In the genomic region with DNA sequence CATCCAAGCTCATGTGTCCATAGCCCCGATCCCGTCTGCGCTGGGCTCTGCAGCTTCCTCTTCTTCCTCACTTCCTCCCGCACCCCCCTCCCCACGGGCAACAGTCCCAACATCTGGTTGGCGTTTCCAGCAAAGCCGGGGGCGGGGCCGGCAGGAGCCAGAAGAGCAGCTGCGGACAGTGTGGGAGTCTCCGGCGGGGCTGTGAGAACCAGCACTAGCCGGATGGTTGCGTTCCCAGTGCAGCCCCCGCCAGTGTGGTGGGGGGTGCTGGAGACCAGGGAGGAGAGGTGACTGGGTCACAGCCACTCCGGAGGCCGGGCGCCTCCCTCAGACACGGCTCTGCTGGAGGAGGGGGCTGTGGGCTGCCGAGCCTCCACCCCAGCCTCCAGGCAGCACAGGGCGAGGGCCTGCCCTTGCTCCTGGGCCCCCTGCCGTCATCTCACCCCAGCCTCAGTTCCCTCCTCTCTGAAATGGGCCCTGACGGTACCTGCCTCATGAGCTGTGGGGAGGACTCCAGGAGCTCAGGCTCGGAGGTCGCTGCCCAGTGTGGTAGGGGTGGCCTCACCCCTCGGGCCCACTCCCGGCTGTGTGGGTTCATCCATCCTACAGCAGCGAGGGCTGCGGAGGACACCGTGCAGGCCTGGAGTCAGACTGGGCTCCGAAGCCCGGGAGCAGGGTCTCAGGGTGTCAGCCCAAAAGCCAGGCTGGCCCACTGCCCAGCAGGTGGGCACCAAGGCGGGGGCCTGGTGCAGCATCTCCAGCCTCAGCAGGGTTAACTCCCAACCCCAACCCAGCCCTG, we compare ENCODE assay signal across 9 cellular contexts. TPM values are rescaled to one million over a fixed set of nuclear protein-coding genes. Genes with fewer than 3 reads are reported as not detected.
DNase-seq lines count a peak whose midpoint lies in the region; ATAC-seq and TF ChIP-seq lines count a peak whose summit lies in the region.
"Had no signal": no experiment of that assay in that cellular context is flagged by ENCODE, and none has a peak within 500 bp of the region (broad histone marks: within the 10 kb centered on the region; RNA-seq: fewer than 3 reads in every experiment).

No MANE protein-coding gene starts in this region.

- no peak overlapping the region for H2AFZ ChIP-seq in trophoblast cell (ENCODE audit: insufficient read depth, low read length, poor library complexity)

- H3K4me1 ChIP-seq in heart left ventricle (peaks cover 5 to 80% (median 61%) of the 10 kb centered on the region in 12 donors), trophoblast cell (ENCODE audit: control insufficient read depth in 1 of 2, insufficient read depth in 2 of 2, low read length in 2 of 2) (peaks cover 12% of the 10 kb centered on the region in 2 experiments)

- peak overlapping the region; percentile 7 to 85 (median 69) for H3K27ac ChIP-seq in heart left ventricle
- H3K27ac ChIP-seq in trophoblast cell (ENCODE audit: low read depth, low read length): no peak overlapping the region

- H2AK5ac ChIP-seq in trophoblast cell (ENCODE audit: low read length): peak overlapping the region; percentile 70

- no peak overlapping the region for H2BK120ac ChIP-seq in trophoblast cell (ENCODE audit: insufficient read depth, low read length, poor library complexity)

- intact Hi-C loops in heart left ventricle (cut with DNase I): loop anchor here in 1 of 10 donors (5.0 kb wide), 1 partner anchor 45 kb away; no protein-coding TSS in a partner anchor

- peak overlapping the region; percentile 71 for H4K91ac ChIP-seq in trophoblast cell (ENCODE audit: low read depth, low read length)

- H3K23ac ChIP-seq in trophoblast cell (ENCODE audit: low read length): no peak overlapping the region

- no peaks in the 10 kb centered on the region for H3K27me3 ChIP-seq in heart left ventricle
- H3K27me3 ChIP-seq in trophoblast cell (ENCODE audit: insufficient read depth, low read length): no peaks in the 10 kb centered on the region

- no peak for TF ChIP-seq POLR2A in heart left ventricle (IDR thresholded peaks at IDR 0.05)

- H2BK5ac ChIP-seq in trophoblast cell (ENCODE audit: low read depth, low read length, poor library complexity): no peak overlapping the region

- H3K4me2 ChIP-seq in trophoblast cell (ENCODE audit: low read length): peak overlapping the region; percentile 28

- peak overlapping the region; percentile 28 for H3K4ac ChIP-seq in trophoblast cell (ENCODE audit: low read depth, low read length)

- ATAC-seq in heart left ventricle (peak; percentile 34 to 75 (median 62)), GM19023 (IDR thresholded peaks at IDR 0.05; ENCODE audit: unreplicated experiment) (no peak), GM18498 (IDR thresholded peaks at IDR 0.05; ENCODE audit: unreplicated experiment) (no peak)

- H3K18ac ChIP-seq in trophoblast cell (ENCODE audit: low read length): peak overlapping the region; percentile 43

- H3K79me2 ChIP-seq in trophoblast cell (ENCODE audit: control insufficient read depth, insufficient read depth, low read length, poor library complexity): peaks cover 3% of the 10 kb centered on the region

- H4K12ac ChIP-seq in trophoblast cell (ENCODE audit: low read depth, low read length): peak overlapping the region; percentile 35

- H3K9ac ChIP-seq in trophoblast cell (ENCODE audit: low read length): no peak overlapping the region

- H3K79me1 ChIP-seq in trophoblast cell (ENCODE audit: low read length): peaks cover 11% of the 10 kb centered on the region

- H3K4me3 ChIP-seq in heart left ventricle (peak overlapping the region in 7 of 12 donors; percentile 0 to 29 (median 22)), trophoblast cell (ENCODE audit: low read depth, low read length) (no peak overlapping the region)

- no peak for TF ChIP-seq CTCF in heart left ventricle (IDR thresholded peaks at IDR 0.05)

- H3K36me3 ChIP-seq in heart left ventricle: no peaks in the 10 kb centered on the region
- no peaks in the 10 kb centered on the region for H3K36me3 ChIP-seq in trophoblast cell (ENCODE audit: control insufficient read depth in 1 of 2, insufficient read depth in 2 of 2, low read length in 2 of 2)

- H3K14ac ChIP-seq in trophoblast cell (ENCODE audit: low read length): peak overlapping the region; percentile 63

- 31 to 37% (median 33%) methylated on average over 19 to 33 of the region's 33 CpGs for WGBS in heart left ventricle, 4 donors
- no CpG with 5 or more reads among the region's 33 CpGs for WGBS in trophoblast cell (ENCODE audit: extremely low coverage, insufficient coverage, insufficient read length)

- peak; percentile 58 for DNase-seq in EH (ENCODE audit: low read depth)
- peak; percentile 38 for DNase-seq in SK-N-DZ (ENCODE audit: low spot score)
- DNase-seq in heart left ventricle: peak; percentile 90 to 94 (median 90)
- no peak for DNase-seq in trophoblast cell
- no peak for DNase-seq in NCI-H187 treated with DMSO at 0.1 percent for 48 hours (lab: John Stamatoyannopoulos, UW)
- DNase-seq in activated CD4-positive, alpha-beta T cell treated with anti-CD3 and anti-CD28 coated beads for 4 hours: no peak
- DNase-seq: stimulated activated naive B cell treated with anti-CD40 and anti-IgM and Interleukin-4, amounts not matched to agents 10 μg/mL and 1 μg/mL and 100 μg/mL, for 72 hours had no signal

- peak overlapping the region; percentile 25 for H2BK12ac ChIP-seq in trophoblast cell (ENCODE audit: low read length)

- no peaks in the 10 kb centered on the region for H3K9me3 ChIP-seq in heart left ventricle
- peaks cover 7% of the 10 kb centered on the region for H3K9me3 ChIP-seq in trophoblast cell (ENCODE audit: insufficient read depth, low read depth, low read length)

- H4K8ac ChIP-seq in trophoblast cell (ENCODE audit: low read depth, low read length): peak overlapping the region; percentile 55

RNA-seq across cellular contexts. Expression of a gene that starts 41.5 kb away (rescaled TPM):
- 0.20 and 0.44 TPM in 2 replicates for polyA plus RNA-seq in SK-N-DZ (2014; cell fraction: cytosol; rRNA removed)
- polyA plus RNA-seq in SK-N-DZ (2014; cell fraction: nucleus; rRNA removed): 0.85 and 12.6 TPM in 2 replicates
- total RNA-seq in heart left ventricle: 10 to 100 TPM; 12.1 to 47.3 (median 22.1) TPM
- polyA plus RNA-seq in heart left ventricle: 10 to 100 TPM in 1 of 2 donors, 1 to 10 TPM in 1; 8.0 to 12.1 TPM
- polyA plus RNA-seq in trophoblast cell (2013): 28.5 and 29.7 TPM in 2 replicates

Comparison
In these comparisons a context has a peak if more than half of its experiments do, and no peak if none do; other contexts are left out.
1. DNase-seq: peak in EH (single experiment), SK-N-DZ (single experiment) and heart left ventricle (5 of 5); none in trophoblast cell (0 of 2), NCI-H187 treated with DMSO at 0.1 percent for 48 hours (single experiment) and activated CD4-positive, alpha-beta T cell treated with anti-CD3 and anti-CD28 coated beads for 4 hours (0 of 2).
2. ATAC-seq: peak in heart left ventricle (4 of 4); none in GM19023 (single experiment) and GM18498 (single experiment).